8 cellular contexts compared by ENCODE assay signal in genomic region chr19:57947419-57948134, GRCh38. TPM values are rescaled to one million over a fixed set of nuclear protein-coding genes. Genes with fewer than 3 reads are reported as not detected.
A peak's percentile ranks its signal among the peaks of the same experiment; 100 is the strongest.
DNase-seq lines count a peak whose midpoint lies in the region; ATAC-seq and TF ChIP-seq lines count a peak whose summit lies in the region.

Gene ZNF256 (minus strand): TSS chr19:57947706. CDS start chr19:57947474, 232 bp downstream.

- H3K9me2 ChIP-seq in PC-3 (replicated peaks; ENCODE audit: low read length) = no peaks in the 10 kb centered on the region

- POLR2A ChIA-PET in PC-3 (lab: Charles Lee; ENCODE audit: unreplicated experiment) = no interaction called here
- POLR2A ChIA-PET in naive thymus-derived CD4-positive, alpha-beta T cell (lab: Charles Lee) = interaction anchor here (0.5 to 0.7 kb wide), 2 partner anchors 220 to 364 kb away, joined by 3 read pairs; no protein-coding TSS in a partner anchor

- H3K27ac ChIP-seq in PC-3 (ENCODE audit: low read length) = no peak within 1 kb of the TSS
- peak within 1 kb of the TSS; percentile 80 for H3K27ac ChIP-seq in naive thymus-derived CD4-positive, alpha-beta T cell (ENCODE audit: low read depth, low read length)

- H3K4me3 ChIP-seq in PC-3 (ENCODE audit: low read length) (peak within 1 kb of the TSS; percentile 83), fibroblast of mammary gland (ENCODE audit: control insufficient read depth, low read depth, low read length) (peak within 1 kb of the TSS; percentile 77)
- peak within 1 kb of the TSS; percentile 71 for H3K4me3 ChIP-seq in naive thymus-derived CD4-positive, alpha-beta T cell (ENCODE audit: low read length)

- H3K27me3 ChIP-seq in PC-3 (ENCODE audit: low read length) = no peaks in the 10 kb centered on the region
- no peaks in the 10 kb centered on the region for H3K27me3 ChIP-seq in naive thymus-derived CD4-positive, alpha-beta T cell (ENCODE audit: control insufficient read depth in 2 of 2, insufficient read depth in 2 of 2, low read length in 2 of 2)

- peak within 1 kb of the TSS; percentile 90 for H3K4me3 Mint-ChIP-seq in activated T-helper 2 cell treated with anti-CD3 and anti-CD28 coated beads, Interferon-gamma antibody, Interleukin-2, Interleukin-4, amounts not matched to agents 10 μg/mL and 5 μg/mL and 100 μg/mL, durations not matched to agents 14 hours and 24 hours and 36 hours (ENCODE audit: low read depth)
- H3K4me3 Mint-ChIP-seq in naive thymus-derived CD4-positive, alpha-beta T cell = peak within 1 kb of the TSS; percentile 89 to 97 (median 95)
- peak within 1 kb of the TSS; percentile 86 for H3K4me3 Mint-ChIP-seq in stimulated activated effector memory CD8-positive, alpha-beta T cell treated with anti-CD3 and anti-CD28 coated beads, Interleukin-12 subunit alpha, Interleukin-12 subunit beta, amount 100 ng/mL, for 72 hours

- no peaks in the 10 kb centered on the region for H3K27me3 Mint-ChIP-seq in activated T-helper 2 cell treated with anti-CD3 and anti-CD28 coated beads, Interferon-gamma antibody, Interleukin-2, Interleukin-4, amounts not matched to agents 10 μg/mL and 5 μg/mL and 100 μg/mL, durations not matched to agents 14 hours and 24 hours and 36 hours (ENCODE audit: low read depth)
- H3K27me3 Mint-ChIP-seq in naive thymus-derived CD4-positive, alpha-beta T cell = peaks cover 0 to 4% (median 0%) of the 10 kb centered on the region in 5 donors

- H3K9me3 Mint-ChIP-seq in activated T-helper 2 cell treated with anti-CD3 and anti-CD28 coated beads, Interferon-gamma antibody, Interleukin-2, Interleukin-4, amounts not matched to agents 10 μg/mL and 5 μg/mL and 100 μg/mL, durations not matched to agents 14 hours and 24 hours and 36 hours = peaks cover 56% of the 10 kb centered on the region
- H3K9me3 Mint-ChIP-seq in naive thymus-derived CD4-positive, alpha-beta T cell = peaks cover 18 to 74% (median 45%) of the 10 kb centered on the region in 11 donors
- H3K9me3 Mint-ChIP-seq in stimulated activated effector memory CD8-positive, alpha-beta T cell treated with anti-CD3 and anti-CD28 coated beads, Interleukin-12 subunit alpha, Interleukin-12 subunit beta, amount 100 ng/mL, for 72 hours = peaks cover 20% of the 10 kb centered on the region

- H3K4me1 ChIP-seq in PC-3 (ENCODE audit: insufficient read depth, low read length) = no peaks in the 10 kb centered on the region
- H3K4me1 ChIP-seq in naive thymus-derived CD4-positive, alpha-beta T cell (ENCODE audit: control insufficient read depth in 2 of 2, insufficient read depth in 2 of 2, low read length in 2 of 2) = peaks cover 6 to 9% of the 10 kb centered on the region in 2 donors

- H4K20me1 ChIP-seq in PC-3 (ENCODE audit: low read length) = no peaks in the 10 kb centered on the region

- peak within 1 kb of the TSS; percentile 82 for H3K9ac ChIP-seq in PC-3 (ENCODE audit: low read length)

- TF ChIP-seq CTCF in PC-3 (conservative IDR thresholded peaks at IDR 0.05; ENCODE audit: low read depth, low read length) (peak; percentile 52), fibroblast of mammary gland (conservative IDR thresholded peaks at IDR 0.05; ENCODE audit: control insufficient read depth, insufficient read depth, low read depth, low read length) (peak; percentile 32)

- peaks cover 25% of the 10 kb centered on the region for H3K79me2 ChIP-seq in PC-3 (ENCODE audit: low read length)

- intact Hi-C loops in PC-3 (cut with micrococcal nuclease) = no loop called here
- intact Hi-C loops in activated T-helper 2 cell treated with anti-CD3 and anti-CD28 coated beads, Interferon-gamma antibody, Interleukin-2, Interleukin-4, amounts not matched to agents 10 μg/mL and 5 μg/mL and 100 μg/mL, durations not matched to agents 14 hours and 24 hours and 36 hours (cut with micrococcal nuclease) = loop anchor here (1.0 kb wide), 3 partner anchors 31 to 558 kb away; partner anchors contain the start of genes ZNF417, ZNF548 and ZNF606
- intact Hi-C loops in naive thymus-derived CD4-positive, alpha-beta T cell (cut with micrococcal nuclease) = loop anchor here (1.0 to 5.0 kb wide), 14 partner anchors 12 to 707 kb away; partner anchors contain the start of genes ZNF417 (in 2 of the 2), ZNF606 (in 2 of the 2), TRAPPC2B (in 1 of the 2) and ZNF17 (in 1 of the 2)

- H3K9me3 ChIP-seq in PC-3 (ENCODE audit: low read length) = peaks cover 43% of the 10 kb centered on the region
- H3K9me3 ChIP-seq in naive thymus-derived CD4-positive, alpha-beta T cell (ENCODE audit: control insufficient read depth in 2 of 3, low read length in 3 of 3) = peaks cover 4 to 44% (median 27%) of the 10 kb centered on the region in 3 experiments

- peaks cover 34% of the 10 kb centered on the region for H3K36me3 ChIP-seq in PC-3 (ENCODE audit: low read depth, low read length)
- H3K36me3 ChIP-seq in naive thymus-derived CD4-positive, alpha-beta T cell (ENCODE audit: control insufficient read depth in 2 of 3, insufficient read depth in 3 of 3, low read length in 3 of 3) = peaks cover 8 to 31% (median 15%) of the 10 kb centered on the region in 3 experiments

- H2AFZ ChIP-seq in PC-3 (ENCODE audit: low read length) = peak within 1 kb of the TSS; percentile 66

- H3F3A ChIP-seq in PC-3 (ENCODE audit: low read length, unreplicated experiment) = no peaks in the 10 kb centered on the region

- no TSS peak for BruUV-seq in PC-3 (replicated peaks; lab: Mats Ljungman, UMichigan)

- peak within 1 kb of the TSS; percentile 82 for H3K27ac Mint-ChIP-seq in activated T-helper 2 cell treated with anti-CD3 and anti-CD28 coated beads, Interferon-gamma antibody, Interleukin-2, Interleukin-4, amounts not matched to agents 10 μg/mL and 5 μg/mL and 100 μg/mL, durations not matched to agents 14 hours and 24 hours and 36 hours
- peak within 1 kb of the TSS; percentile 83 to 97 (median 92) for H3K27ac Mint-ChIP-seq in naive thymus-derived CD4-positive, alpha-beta T cell
- H3K27ac Mint-ChIP-seq in stimulated activated effector memory CD8-positive, alpha-beta T cell treated with anti-CD3 and anti-CD28 coated beads, Interleukin-12 subunit alpha, Interleukin-12 subunit beta, amount 100 ng/mL, for 72 hours = peak within 1 kb of the TSS; percentile 91

- H3K36me3 Mint-ChIP-seq in activated T-helper 2 cell treated with anti-CD3 and anti-CD28 coated beads, Interferon-gamma antibody, Interleukin-2, Interleukin-4, amounts not matched to agents 10 μg/mL and 5 μg/mL and 100 μg/mL, durations not matched to agents 14 hours and 24 hours and 36 hours (ENCODE audit: low read depth) = peaks cover 41% of the 10 kb centered on the region
- peaks cover 36 to 51% (median 42%) of the 10 kb centered on the region in 5 donors for H3K36me3 Mint-ChIP-seq in naive thymus-derived CD4-positive, alpha-beta T cell
- peaks cover 16% of the 10 kb centered on the region for H3K36me3 Mint-ChIP-seq in stimulated activated effector memory CD8-positive, alpha-beta T cell treated with anti-CD3 and anti-CD28 coated beads, Interleukin-12 subunit alpha, Interleukin-12 subunit beta, amount 100 ng/mL, for 72 hours

- CTCF ChIA-PET in PC-3 (lab: Charles Lee) = no interaction called here
- CTCF ChIA-PET in naive thymus-derived CD4-positive, alpha-beta T cell (lab: Charles Lee) = interaction anchor here (0.7 kb wide), 1 partner anchor 14 kb away, joined by 3 read pairs; no protein-coding TSS in a partner anchor

- DNase-seq in CMK (ENCODE audit: low read depth) (peak; percentile 95), HS-5 (ENCODE audit: low read depth) (peak; percentile 80), PC-3 (peak; percentile 90), fibroblast of mammary gland (ENCODE audit: low read depth) (peak; percentile 93)
- DNase-seq in activated T-helper 2 cell treated with anti-CD3 and anti-CD28 coated beads, Interferon-gamma antibody, Interleukin-2, Interleukin-4, amounts not matched to agents 10 μg/mL and 5 μg/mL and 100 μg/mL, durations not matched to agents 14 hours and 24 hours and 36 hours (ENCODE audit: low spot score) = peak; percentile 80
- DNase-seq in naive thymus-derived CD4-positive, alpha-beta T cell = peak; percentile 55 to 85 (median 77)
- DNase-seq in stimulated activated effector memory CD8-positive, alpha-beta T cell treated with anti-CD3 and anti-CD28 coated beads, Interleukin-12 subunit alpha, Interleukin-12 subunit beta, amount 100 ng/mL, for 72 hours (ENCODE audit: low spot score in 2 of 2) = peak; percentile 67 to 93

- ATAC-seq in GM19463 (IDR thresholded peaks at IDR 0.05; ENCODE audit: unreplicated experiment) = peak; percentile 94
- peak; percentile 99 for ATAC-seq in PC-3
- peak; percentile 97 for ATAC-seq in naive thymus-derived CD4-positive, alpha-beta T cell
- peak; percentile 95 for ATAC-seq in stimulated activated effector memory CD8-positive, alpha-beta T cell treated with anti-CD3 and anti-CD28 coated beads, Interleukin-12 subunit alpha, Interleukin-12 subunit beta, amount 100 ng/mL, for 72 hours

- peak within 1 kb of the TSS; percentile 83 for H3K4me2 ChIP-seq in PC-3 (ENCODE audit: low read length)

- peaks cover 11% of the 10 kb centered on the region for H3K4me1 Mint-ChIP-seq in activated T-helper 2 cell treated with anti-CD3 and anti-CD28 coated beads, Interferon-gamma antibody, Interleukin-2, Interleukin-4, amounts not matched to agents 10 μg/mL and 5 μg/mL and 100 μg/mL, durations not matched to agents 14 hours and 24 hours and 36 hours (ENCODE audit: low read depth)
- peaks cover 10 to 28% (median 21%) of the 10 kb centered on the region in 7 donors for H3K4me1 Mint-ChIP-seq in naive thymus-derived CD4-positive, alpha-beta T cell
- peaks cover 12% of the 10 kb centered on the region for H3K4me1 Mint-ChIP-seq in stimulated activated effector memory CD8-positive, alpha-beta T cell treated with anti-CD3 and anti-CD28 coated beads, Interleukin-12 subunit alpha, Interleukin-12 subunit beta, amount 100 ng/mL, for 72 hours

RNA-seq across cellular contexts. Expression of gene ZNF256, which starts in this region (rescaled TPM):
- 4.4 and 5.5 TPM in 2 replicates for total RNA-seq in PC-3 (2014; rRNA removed)
- 2.7 and 3.0 TPM in 2 replicates for total RNA-seq in activated T-helper 2 cell treated with anti-CD3 and anti-CD28 coated beads, Interferon-gamma antibody, Interleukin-2, Interleukin-4, amounts not matched to agents 10 μg/mL and 5 μg/mL and 100 μg/mL, durations not matched to agents 14 hours and 24 hours and 36 hours
- total RNA-seq in naive thymus-derived CD4-positive, alpha-beta T cell = 10 to 100 TPM in 3 of 5 experiments, 1 to 10 TPM in 2; 5.2 to 13.8 (median 11.8) TPM
- 1 to 10 TPM; 4.0 to 6.1 TPM for polyA plus RNA-seq in naive thymus-derived CD4-positive, alpha-beta T cell
